ENCODE assay signal across 20 cellular contexts in genomic region chr12:124097681-124098080, GRCh38.
DNase-seq lines count a peak whose midpoint lies in the region; ATAC-seq and TF ChIP-seq lines count a peak whose summit lies in the region.
"Had no signal": no experiment of that assay in that cellular context is flagged by ENCODE, and none has a peak within 500 bp of the region (broad histone marks: within the 10 kb centered on the region; RNA-seq: fewer than 3 reads in every experiment).

No MANE protein-coding gene starts in this region.

- no peak overlapping the region for H4K91ac ChIP-seq in IMR-90 (ENCODE audit: insufficient read depth, low read depth, low read length)

- no peak overlapping the region for H3K4me3 ChIP-seq in IMR-90 (ENCODE audit: insufficient read depth, low read depth, low read length)
- peak overlapping the region in 18 of 59 donors; percentile 2 to 36 (median 16) for H3K4me3 ChIP-seq in dorsolateral prefrontal cortex
- H3K4me3 ChIP-seq in mucosa of stomach (ENCODE audit: low read length): no peak overlapping the region
- no peak overlapping the region for H3K4me3 ChIP-seq in MG63
- H3K4me3 ChIP-seq: right atrium auricular region had no signal

- dilution Hi-C loops in IMR-90 (cut with HindIII; ENCODE audit: low sequenced_read_pairs, unreplicated experiment): no loop called here

- POLR2A ChIA-PET in IMR-90 (lab: Charles Lee; ENCODE audit: unreplicated experiment): no interaction called here

- no peak overlapping the region for H3K14ac ChIP-seq in IMR-90 (replicated peaks; ENCODE audit: low read depth, low read length)

- H3K79me1 ChIP-seq in IMR-90 (ENCODE audit: low read depth in 1 of 2, low read length in 2 of 2): no peaks in the 10 kb centered on the region

- no peak for TF ChIP-seq CTCF in IMR-90 (conservative IDR thresholded peaks at IDR 0.05; ENCODE audit: low read depth, low read length)
- TF ChIP-seq CTCF in dorsolateral prefrontal cortex (IDR thresholded peaks at IDR 0.05 in 54 of 56, conservative IDR thresholded peaks at IDR 0.05 in 2 of 56; ENCODE audit: low read depth in 1 of 56, partially characterized antibody in 56 of 56): no peak

- H3K9me1 ChIP-seq in IMR-90 (ENCODE audit: insufficient read depth, low read length): no peaks in the 10 kb centered on the region; the same call in 1 of the 2 replicates

- TF ChIP-seq POLR2A in IMR-90 (IDR thresholded peaks at IDR 0.05; ENCODE audit: low read depth, low read length): no peak

- no peak overlapping the region for H4K8ac ChIP-seq in IMR-90 (ENCODE audit: low read depth in 2 of 2, low read length in 2 of 2)

- H2BK120ac ChIP-seq in IMR-90 (ENCODE audit: low read depth, low read length): no peak overlapping the region

- no peak overlapping the region for H3K56ac ChIP-seq in IMR-90 (ENCODE audit: extremely low read depth, insufficient read depth, low read length)

- H3K27ac ChIP-seq in IMR-90 (ENCODE audit: insufficient read depth, low read length): no peak overlapping the region
- H3K27ac ChIP-seq in dorsolateral prefrontal cortex: peak overlapping the region in 40 of 59 donors; percentile 23 to 90 (median 76)
- peak overlapping the region; percentile 24 for H3K27ac ChIP-seq in substantia nigra (ENCODE audit: low read depth, low read length, poor library complexity, severe bottlenecking)
- H3K27ac ChIP-seq: right atrium auricular region had no signal

- no peak overlapping the region for H2AK9ac ChIP-seq in IMR-90 (replicated peaks; ENCODE audit: low read depth, low read length, poor library complexity)

- no peak overlapping the region for H3K4ac ChIP-seq in IMR-90 (ENCODE audit: low read depth, low read length)

- no peak overlapping the region for H3K18ac ChIP-seq in IMR-90 (ENCODE audit: low read depth, low read length)

- H3K23ac ChIP-seq in IMR-90 (ENCODE audit: low read depth, low read length): no peak overlapping the region

- no peak for TF ChIP-seq RAD21 in IMR-90 (IDR thresholded peaks at IDR 0.05; ENCODE audit: low read length)

- no peak overlapping the region for H2AK5ac ChIP-seq in IMR-90 (ENCODE audit: low read depth, low read length)

- H4K20me1 ChIP-seq in IMR-90 (ENCODE audit: insufficient read depth, low read length): no peaks in the 10 kb centered on the region

- peak overlapping the region; percentile 45; the same call in 1 of the 2 replicates for H3K4me2 ChIP-seq in IMR-90 (ENCODE audit: low read depth, low read length)

- H3K27me3 ChIP-seq in IMR-90 (ENCODE audit: control insufficient read depth, insufficient read depth, low read length): peaks cover 36% of the 10 kb centered on the region
- no peaks in the 10 kb centered on the region for H3K27me3 ChIP-seq in dorsolateral prefrontal cortex
- H3K27me3 ChIP-seq in mucosa of stomach (ENCODE audit: control insufficient read depth, insufficient read depth, low read length): peaks cover 3% of the 10 kb centered on the region
- no peaks in the 10 kb centered on the region for H3K27me3 ChIP-seq in MG63
- H3K27me3 ChIP-seq: right atrium auricular region had no signal

- DNase-seq in IMR-90: no peak
- no peak for DNase-seq in dorsolateral prefrontal cortex
- peak in 7 of 49 donors; percentile 4 to 34 (median 12) for DNase-seq in substantia nigra (lab: John Stamatoyannopoulos, UW)
- no peak for DNase-seq in MG63
- no peak for DNase-seq in stimulated activated CD8-positive, alpha-beta memory T cell treated with anti-CD3 and anti-CD28 coated beads, Interleukin-4, amount 100 ng/mL, for 48 hours
- DNase-seq in cerebellar nuclear complex (lab: John Stamatoyannopoulos, UW): no peak
- DNase-seq in DMS153 treated with DMSO at 0.1 percent for 48 hours (lab: John Stamatoyannopoulos, UW; ENCODE audit: unreplicated experiment): no peak
- DNase-seq: activated CD4-positive, alpha-beta T cell treated with anti-CD3 and anti-CD28 coated beads for 48 hours; activated naive CD8-positive, alpha-beta T cell treated with anti-CD3 and anti-CD28 coated beads, Interleukin-2, amount 50 U/mL, for 24 hours; Caco-2; effector memory CD8-positive, alpha-beta T cell; EL; KG1; kidney glomerular epithelial cell; NCI-H2081; Right ventricle myocardium superior; stimulated activated naive CD4-positive, alpha-beta T cell had no signal

- no peak overlapping the region for H3K9ac ChIP-seq in IMR-90 (ENCODE audit: low read depth, low read length)
- H3K9ac ChIP-seq in mucosa of stomach (ENCODE audit: low read length): peak overlapping the region; percentile 8

- no CpG with 5 or more reads among the region's 7 CpGs for WGBS in IMR-90 (ENCODE audit: extremely low coverage in 2 of 2, insufficient read length in 1 of 2), 2 experiments

- in situ Hi-C loops in IMR-90 (cut with MboI; ENCODE audit: low sequenced_read_pairs): no loop called here

- CTCF ChIA-PET in IMR-90 (lab: Yijun Ruan, JAX): no interaction called here

- H4K5ac ChIP-seq in IMR-90 (ENCODE audit: low read depth, low read length): no peak overlapping the region

- ATAC-seq in IMR-90 (ENCODE audit: low read depth): no peak
- ATAC-seq: activated naive CD8-positive, alpha-beta T cell treated with anti-CD3 and anti-CD28 coated beads, Interleukin-2, amount 50 U/mL, for 24 hours; activated T-helper 17 cell treated with anti-CD3 and anti-CD28 coated beads, Interleukin-2, amount 50 U/mL, for 72 hours; effector memory CD8-positive, alpha-beta T cell had no signal

- H2BK20ac ChIP-seq in IMR-90 (ENCODE audit: low read depth, low read length): no peak overlapping the region

- no peak overlapping the region for H2BK5ac ChIP-seq in IMR-90 (ENCODE audit: low read depth, low read length, poor library complexity, severe bottlenecking)

- intact Hi-C loops in IMR-90 (cut with micrococcal nuclease): no loop called here
- intact Hi-C loops in dorsolateral prefrontal cortex (cut with DNase I): no loop called here

- BruUV-seq in IMR-90 (replicated peaks; lab: Mats Ljungman, UMichigan): no TSS peak

- H3K36me3 ChIP-seq in IMR-90 (ENCODE audit: control insufficient read depth, insufficient read depth, low read length) (no peaks in the 10 kb centered on the region), mucosa of stomach (ENCODE audit: control insufficient read depth, insufficient read depth, low read length) (no peaks in the 10 kb centered on the region), MG63 (no peaks in the 10 kb centered on the region)
- H3K36me3 ChIP-seq: right atrium auricular region had no signal

- H3K9me3 ChIP-seq in IMR-90 (ENCODE audit: control insufficient read depth, insufficient read depth, low read length): no peaks in the 10 kb centered on the region
- H3K9me3 ChIP-seq in mucosa of stomach (ENCODE audit: control insufficient read depth, low read length): no peaks in the 10 kb centered on the region
- H3K9me3 ChIP-seq in MG63: no peaks in the 10 kb centered on the region
- H3K9me3 ChIP-seq: Caco-2, right atrium auricular region had no signal

- H3K4me1 ChIP-seq in IMR-90 (ENCODE audit: control insufficient read depth, insufficient read depth, low read length): no peaks in the 10 kb centered on the region
- H3K4me1 ChIP-seq in mucosa of stomach (ENCODE audit: control insufficient read depth, insufficient read depth, low read length): peaks cover 16% of the 10 kb centered on the region
- H3K4me1 ChIP-seq: Caco-2, right atrium auricular region had no signal

- H2BK15ac ChIP-seq in IMR-90 (ENCODE audit: low read depth, low read length): no peak overlapping the region

- H2AFZ ChIP-seq in IMR-90 (replicated peaks; ENCODE audit: low read length, poor library complexity): no peak overlapping the region

TF ChIP-seq in IMR-90, 13 proteins besides CTCF, POLR2A, EP300 and RAD21:
- TF ChIP-seq NFE2L2 (IDR thresholded peaks at IDR 0.05; ENCODE audit: low read depth, low read length): no peak
- TF ChIP-seq CHD1 (IDR thresholded peaks at IDR 0.05; ENCODE audit: low read depth, low read length): no peak
- TF ChIP-seq SMC3 (IDR thresholded peaks at IDR 0.05; ENCODE audit: low read depth, low read length): no peak
- no peak for TF ChIP-seq RCOR1 (IDR thresholded peaks at IDR 0.05; ENCODE audit: insufficient replicate concordance, low read length)
- TF ChIP-seq MAZ (IDR thresholded peaks at IDR 0.05; ENCODE audit: borderline replicate concordance, low read depth, low read length): no peak
- TF ChIP-seq RFX5 (IDR thresholded peaks at IDR 0.05; ENCODE audit: low read depth, low read length): no peak
